Comparison of ENCODE assay signal across 11 cellular contexts in genomic region chr1:208156310-208156709, GRCh38.
"Had no signal": no experiment of that assay in that cellular context is flagged by ENCODE, and none has a peak within 500 bp of the region (broad histone marks: within the 10 kb centered on the region; RNA-seq: fewer than 3 reads in every experiment).

No MANE protein-coding gene starts in this region.

- DNase-seq: GM23248, GOT3, H7, H9, HCEC 1CT, HFFc6 had no signal

- H3K4me1 ChIP-seq: HAP-1 had no signal

- H2AFZ ChIP-seq: GM23248, GM23338 had no signal

- H3K4me2 ChIP-seq: GM23338 had no signal

- H3K27ac ChIP-seq: GM23248 had no signal

- H3K9me3 ChIP-seq: HAP-1 had no signal

- FAIRE-seq: H1, H54 had no signal

- ATAC-seq: GM23338, HCT116 had no signal

- H3K4me3 ChIP-seq: GM23248, GM23338, HAP-1 had no signal

- H3K36me3 ChIP-seq: HAP-1 had no signal

- H3K9ac ChIP-seq: GM23248 had no signal
